ENCODE assay signal across 2 cellular contexts in the genomic region with DNA sequence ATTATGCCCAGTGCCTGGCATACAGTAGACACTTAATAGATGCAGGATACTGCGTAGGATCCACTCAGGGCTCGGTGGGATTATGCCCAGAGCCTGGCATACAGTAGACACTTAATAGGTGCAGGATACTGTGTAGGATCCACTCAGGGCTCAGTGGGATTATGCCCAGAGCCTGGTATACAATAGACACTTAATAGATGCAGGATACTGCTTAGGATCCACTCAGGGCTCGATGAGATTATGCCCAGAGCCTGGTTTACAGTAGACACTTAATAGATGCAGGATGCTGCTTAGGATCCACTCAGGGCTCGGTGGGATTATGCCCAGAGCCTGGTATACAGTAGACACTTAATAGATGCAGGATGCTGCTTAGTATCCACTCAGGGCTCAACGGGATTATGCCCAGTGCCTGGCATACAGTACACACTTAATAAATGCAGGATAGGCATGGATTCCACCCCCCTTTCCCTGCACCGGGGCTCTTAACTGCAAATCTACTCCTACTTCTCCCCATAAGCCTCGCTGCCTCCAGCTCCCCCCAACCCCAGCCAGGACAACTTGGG.
A peak's percentile ranks its signal among the peaks of the same experiment; 100 is the strongest.
TF ChIP-seq lines count a peak whose summit lies in the region.

No MANE protein-coding gene starts in this region.

TF ChIP-seq in HEK293, 187 proteins besides CTCF, POLR2A, EP300 and RAD21:
- TF ChIP-seq REPIN1 (tag by site-specific recombination; IDR thresholded peaks at IDR 0.05; ENCODE audit: low read depth) (no peak), ZNF548 (tag by site-specific recombination; IDR thresholded peaks at IDR 0.05) (no peak), ZBTB48 (tag by site-specific recombination; IDR thresholded peaks at IDR 0.05) (no peak), OVOL3 (tag by site-specific recombination; IDR thresholded peaks at IDR 0.05) (no peak), KLF7 (tag by site-specific recombination; IDR thresholded peaks at IDR 0.05; ENCODE audit: borderline replicate concordance) (no peak), ZNF792 (tag by site-specific recombination; IDR thresholded peaks at IDR 0.05) (peak; percentile 93), ZNF175 (tag by site-specific recombination; IDR thresholded peaks at IDR 0.05) (no peak)

TF ChIP-seq in K562, 482 proteins besides CTCF, POLR2A, EP300 and RAD21:
- TF ChIP-seq ADNP (tag; IDR thresholded peaks at IDR 0.05) = peak; percentile 73; the same call in 1 of the 2 replicates
- no peak for TF ChIP-seq XRCC4 (IDR thresholded peaks at IDR 0.05; ENCODE audit: extremely low read depth, insufficient read depth, insufficient read length)
- TF ChIP-seq ZKSCAN8 (CRISPR knock-in tag; IDR thresholded peaks at IDR 0.05) = peak; percentile 99
- no peak for TF ChIP-seq ZNF766 (CRISPR knock-in tag; conservative IDR thresholded peaks at IDR 0.05)
